ENCODE assay signal across 11 cellular contexts in the genomic region with DNA sequence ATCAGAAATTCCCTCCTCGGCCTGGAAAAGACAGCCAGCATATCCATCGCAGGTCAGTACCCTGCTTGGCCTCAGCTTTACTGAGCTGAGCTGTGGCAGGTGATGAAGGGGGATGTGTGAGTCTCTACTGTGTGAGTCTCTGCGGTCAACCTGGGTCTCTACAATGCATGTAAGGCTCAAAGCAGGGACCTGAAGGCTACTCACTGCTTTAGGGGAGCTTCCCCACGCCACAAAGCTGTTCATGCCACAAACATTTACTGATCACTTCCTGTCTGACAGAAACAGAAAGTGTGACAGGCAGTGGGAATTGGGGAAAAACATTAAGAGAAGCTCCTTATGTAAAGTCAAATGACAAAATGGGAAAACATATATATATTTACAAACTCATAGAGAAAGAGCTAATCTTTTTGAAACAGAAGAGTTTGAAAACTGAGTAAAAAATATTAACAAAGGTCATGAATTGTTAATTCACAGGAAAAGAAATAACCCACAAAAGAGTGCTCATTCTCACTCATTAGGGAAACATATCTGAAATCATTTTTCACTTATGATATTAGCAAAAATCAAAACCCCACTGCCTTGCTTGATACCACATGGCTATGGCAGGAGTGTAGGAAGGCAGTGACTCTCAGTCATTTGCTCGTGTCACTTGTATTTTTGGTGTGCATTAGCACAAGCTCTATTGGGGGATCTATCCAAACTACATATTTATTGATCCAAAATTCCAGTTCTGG. TPM values are rescaled to one million over a fixed set of nuclear protein-coding genes. Genes with fewer than 3 reads are reported as not detected.
A peak's percentile ranks its signal among the peaks of the same experiment; 100 is the strongest.
DNase-seq lines count a peak whose midpoint lies in the region; ATAC-seq lines count a peak whose summit lies in the region.
"Had no signal": no experiment of that assay in that cellular context is flagged by ENCODE, and none has a peak within 500 bp of the region (broad histone marks: within the 10 kb centered on the region; RNA-seq: fewer than 3 reads in every experiment).

No MANE protein-coding gene starts in this region.

- no peaks in the 10 kb centered on the region for H3K27me3 ChIP-seq in mesendoderm (ENCODE audit: insufficient read depth, low read length, poor library complexity)
- H3K27me3 ChIP-seq: upper lobe of right lung had no signal

- ATAC-seq in HG03039 (IDR thresholded peaks at IDR 0.05; ENCODE audit: unreplicated experiment): peak; percentile 72
- ATAC-seq in stimulated activated memory B cell treated with anti-CD40 and anti-IgM and Interleukin-4, amounts not matched to agents 10 μg/mL and 1 μg/mL and 100 μg/mL, for 72 hours: peak; percentile 87
- no peak for ATAC-seq in GM21360 (IDR thresholded peaks at IDR 0.05; ENCODE audit: unreplicated experiment)
- ATAC-seq: HCT116, upper lobe of right lung had no signal

- no peak overlapping the region for H2BK120ac ChIP-seq in mesendoderm (ENCODE audit: low read depth, low read length)

- no peak overlapping the region for H3K56ac ChIP-seq in mesendoderm (ENCODE audit: low read length)

- H2BK5ac ChIP-seq in mesendoderm (ENCODE audit: low read length): no peak overlapping the region

- no peaks in the 10 kb centered on the region for H3K4me1 ChIP-seq in mesendoderm (ENCODE audit: control insufficient read depth, low read depth, low read length)

- peaks cover 58% of the 10 kb centered on the region for H3K36me3 Mint-ChIP-seq in stimulated activated memory B cell treated with anti-CD40 and anti-IgM and Interleukin-4, amounts not matched to agents 10 μg/mL and 1 μg/mL and 100 μg/mL, for 72 hours

- no peaks in the 10 kb centered on the region for H3K27me3 Mint-ChIP-seq in stimulated activated memory B cell treated with anti-CD40 and anti-IgM and Interleukin-4, amounts not matched to agents 10 μg/mL and 1 μg/mL and 100 μg/mL, for 72 hours

- H4K5ac ChIP-seq in mesendoderm (ENCODE audit: low read length): no peak overlapping the region

- no peak overlapping the region for H3K4me3 ChIP-seq in mesendoderm (ENCODE audit: low read length)
- H3K4me3 ChIP-seq: upper lobe of right lung had no signal

- DNase-seq in activated T-cell treated with anti-CD3 and anti-CD28 coated beads for 24 hours (ENCODE audit: low read depth) (peak; percentile 35), mesendoderm (no peak), NCI-H510A (lab: John Stamatoyannopoulos, UW) (no peak)
- DNase-seq in activated T-cell treated with anti-CD3 and anti-CD28 coated beads, Interleukin-2, amount 50 U/mL, for 1 hour: no peak
- peak; percentile 18 for DNase-seq in activated CD8-positive, alpha-beta memory T cell treated with anti-CD3 and anti-CD28 coated beads, Interleukin-2, amount 50 U/mL, for 4 hours
- DNase-seq: NCI-H524, upper lobe of right lung had no signal

- H3K23ac ChIP-seq in mesendoderm (ENCODE audit: low read length): no peak overlapping the region

- no peak overlapping the region for H3K4ac ChIP-seq in mesendoderm (ENCODE audit: low read depth, low read length)

- H4K8ac ChIP-seq in mesendoderm (ENCODE audit: low read depth, low read length): no peak overlapping the region

- H2BK15ac ChIP-seq in mesendoderm (replicated peaks; ENCODE audit: low read depth): no peak overlapping the region

- no CpG with 5 or more reads among the region's 5 CpGs for WGBS in mesendoderm (ENCODE audit: extremely low coverage, insufficient coverage, low lambda C conversion rate)

- H3K18ac ChIP-seq in mesendoderm (ENCODE audit: low read length): no peak overlapping the region

- no peaks in the 10 kb centered on the region for H3K79me2 ChIP-seq in mesendoderm (ENCODE audit: control insufficient read depth, insufficient read depth, low read length)

- no peak overlapping the region for H3K27ac ChIP-seq in mesendoderm (ENCODE audit: low read depth, low read length)
- H3K27ac ChIP-seq: upper lobe of right lung had no signal

- no peak overlapping the region for H3K9ac ChIP-seq in mesendoderm (ENCODE audit: low read length)

- peak overlapping the region; percentile 8 for H3K27ac Mint-ChIP-seq in stimulated activated memory B cell treated with anti-CD40 and anti-IgM and Interleukin-4, amounts not matched to agents 10 μg/mL and 1 μg/mL and 100 μg/mL, for 72 hours

- H2AK5ac ChIP-seq in mesendoderm (ENCODE audit: low read length): no peak overlapping the region

- H3K36me3 ChIP-seq in mesendoderm (ENCODE audit: control insufficient read depth, insufficient read depth, low read length): no peaks in the 10 kb centered on the region

- H3K9me3 Mint-ChIP-seq in stimulated activated memory B cell treated with anti-CD40 and anti-IgM and Interleukin-4, amounts not matched to agents 10 μg/mL and 1 μg/mL and 100 μg/mL, for 72 hours: no peaks in the 10 kb centered on the region

- no peak overlapping the region for H3K4me3 Mint-ChIP-seq in stimulated activated memory B cell treated with anti-CD40 and anti-IgM and Interleukin-4, amounts not matched to agents 10 μg/mL and 1 μg/mL and 100 μg/mL, for 72 hours

- no peaks in the 10 kb centered on the region for H3K79me1 ChIP-seq in mesendoderm (ENCODE audit: low read length)

- peaks cover 39% of the 10 kb centered on the region for H3K4me1 Mint-ChIP-seq in stimulated activated memory B cell treated with anti-CD40 and anti-IgM and Interleukin-4, amounts not matched to agents 10 μg/mL and 1 μg/mL and 100 μg/mL, for 72 hours

- no peak overlapping the region for H3K4me2 ChIP-seq in mesendoderm (ENCODE audit: low read length)

RNA-seq across cellular contexts. Expression of gene BTN3A3, which starts 5.8 kb away (rescaled TPM):
- 0.13 TPM for polyA plus RNA-seq in mesendoderm (2013, experiment 1 of 2)
- polyA plus RNA-seq in mesendoderm (2013, experiment 2 of 2): 0.15 TPM

RNA-seq across cellular contexts. Expression of gene BTN2A1, which starts 11.7 kb away (rescaled TPM):
- 8.8 TPM for polyA plus RNA-seq in mesendoderm (2013, experiment 1 of 2)
- polyA plus RNA-seq in mesendoderm (2013, experiment 2 of 2): 8.8 TPM

RNA-seq across cellular contexts. Expression of gene BTN3A1, which starts 44.0 kb away (rescaled TPM):
- polyA plus RNA-seq in mesendoderm (2013, experiment 1 of 2): 0.66 TPM
- polyA plus RNA-seq in mesendoderm (2013, experiment 2 of 2): 0.84 TPM

RNA-seq across cellular contexts. Expression of gene BTN1A1, which starts 54.0 kb away (rescaled TPM):
- 0.08 TPM for polyA plus RNA-seq in mesendoderm (2013, experiment 1 of 2)
- 0.07 TPM for polyA plus RNA-seq in mesendoderm (2013, experiment 2 of 2)

Comparison
In these comparisons a context has a peak if more than half of its experiments do, and no peak if none do; other contexts are left out.
1. DNase-seq: peak in activated T-cell treated with anti-CD3 and anti-CD28 coated beads for 24 hours (single experiment) and activated CD8-positive, alpha-beta memory T cell treated with anti-CD3 and anti-CD28 coated beads, Interleukin-2, amount 50 U/mL, for 4 hours (single experiment); none in activated T-cell treated with anti-CD3 and anti-CD28 coated beads, Interleukin-2, amount 50 U/mL, for 1 hour (single experiment), mesendoderm (single experiment) and NCI-H510A (single experiment).